Comparison of ENCODE assay signal across 8 cellular contexts in genomic region chr9:128203842-128204551, GRCh38. TPM values are rescaled to one million over a fixed set of nuclear protein-coding genes. Genes with fewer than 3 reads are reported as not detected.
DNase-seq lines count a peak whose midpoint lies in the region; ATAC-seq, FAIRE-seq and TF ChIP-seq lines count a peak whose summit lies in the region.

No MANE protein-coding gene starts in this region.

- 4% methylated on average over 47 to 48 of the region's 48 CpGs for WGBS in heart right ventricle, 2 donors

- H3K4me1 ChIP-seq in heart right ventricle = peaks cover 0 to 18% (median 10%) of the 10 kb centered on the region in 9 donors
- H3K4me1 ChIP-seq in rectal smooth muscle tissue (ENCODE audit: control insufficient read depth, insufficient read depth, low read length) = no peaks in the 10 kb centered on the region
- H3K4me1 ChIP-seq in kidney (ENCODE audit: control insufficient read depth in 1 of 2, insufficient read depth in 1 of 2, low read depth in 1 of 2, low read length in 2 of 2) = peaks cover 0 to 5% of the 10 kb centered on the region in 2 donors

- H3K4me3 ChIP-seq in heart right ventricle (peak overlapping the region; percentile 20 to 75 (median 70)), rectal smooth muscle tissue (ENCODE audit: low read length) (peak overlapping the region; percentile 58), kidney (ENCODE audit: low read length in 2 of 2) (peak overlapping the region in 1 of 2 donors; percentile 60)

- peaks cover 17% of the 10 kb centered on the region for H3K27me3 Mint-ChIP-seq in activated T-cell treated with anti-CD3 and anti-CD28 coated beads, Interleukin-2, amount 50 U/mL, for 4 hours (ENCODE audit: low read depth)

- intact Hi-C loops in heart right ventricle (cut with DNase I) = loop anchor here in 1 of 10 donors (2.0 kb wide), 1 partner anchor 39 kb away; no protein-coding TSS in a partner anchor
- intact Hi-C loops in kidney (cut with DNase I) = no loop called here

- no peak for FAIRE-seq in kidney (lab: Jason Lieb, UNC)

- no peak for TF ChIP-seq CTCF in heart right ventricle (IDR thresholded peaks at IDR 0.05)
- TF ChIP-seq CTCF in kidney (IDR thresholded peaks at IDR 0.05; ENCODE audit: borderline replicate concordance, extremely low read depth, insufficient read depth) = no peak

- H3K4me1 Mint-ChIP-seq in activated T-cell treated with anti-CD3 and anti-CD28 coated beads, Interleukin-2, amount 50 U/mL, for 4 hours (ENCODE audit: low read depth) = peaks cover 10% of the 10 kb centered on the region

- DNase-seq in activated effector memory CD4-positive, alpha-beta T cell treated with anti-CD3 and anti-CD28 coated beads, Interleukin-2, amount 50 U/mL, for 16 hours = peak; percentile 66
- DNase-seq in activated effector memory CD4-positive, alpha-beta T cell treated with Interleukin-2 at 50 U/mL for 16 hours = no peak
- DNase-seq in NCI-H146 treated with DMSO at 0.1 percent for 48 hours (lab: John Stamatoyannopoulos, UW; ENCODE audit: unreplicated experiment) (peak; percentile 5), heart right ventricle (peak in 1 of 2 donors; percentile 35), kidney (no peak)
- DNase-seq in activated T-cell treated with anti-CD3 and anti-CD28 coated beads, Interleukin-2, amount 50 U/mL, for 4 hours = no peak

- peak overlapping the region in 7 of 10 donors; percentile 16 to 69 (median 57) for H3K27ac ChIP-seq in heart right ventricle
- H3K27ac ChIP-seq in rectal smooth muscle tissue (ENCODE audit: low read depth, low read length) = no peak overlapping the region
- no peak overlapping the region for H3K27ac ChIP-seq in kidney (ENCODE audit: low read depth in 2 of 2, low read length in 2 of 2)

- no peaks in the 10 kb centered on the region for H3K9me3 ChIP-seq in heart right ventricle
- no peaks in the 10 kb centered on the region for H3K9me3 ChIP-seq in kidney (ENCODE audit: control insufficient read depth in 1 of 2, low read length in 2 of 2)

- ATAC-seq in activated T-cell treated with anti-CD3 and anti-CD28 coated beads, Interleukin-2, amount 50 U/mL, for 4 hours = peak; percentile 32 to 39
- ATAC-seq in heart right ventricle (peak; percentile 16 to 53 (median 40)), HG03039 (IDR thresholded peaks at IDR 0.05; ENCODE audit: unreplicated experiment) (no peak)

- H3K9ac ChIP-seq in rectal smooth muscle tissue (ENCODE audit: low read length) (no peak overlapping the region), kidney (ENCODE audit: low read length in 2 of 2) (no peak overlapping the region)

- H3K9me3 Mint-ChIP-seq in activated T-cell treated with anti-CD3 and anti-CD28 coated beads, Interleukin-2, amount 50 U/mL, for 4 hours = no peaks in the 10 kb centered on the region

- H3K4me3 Mint-ChIP-seq in activated T-cell treated with anti-CD3 and anti-CD28 coated beads, Interleukin-2, amount 50 U/mL, for 4 hours = peak overlapping the region; percentile 54

- H3K36me3 ChIP-seq in heart right ventricle = no peaks in the 10 kb centered on the region
- no peaks in the 10 kb centered on the region for H3K36me3 ChIP-seq in rectal smooth muscle tissue (ENCODE audit: control insufficient read depth, insufficient read depth, low read length)
- H3K36me3 ChIP-seq in kidney (ENCODE audit: control insufficient read depth in 1 of 2, insufficient read depth in 2 of 2, low read length in 2 of 2) = no peaks in the 10 kb centered on the region

- H3K27me3 ChIP-seq in heart right ventricle (peaks cover 0 to 20% (median 16%) of the 10 kb centered on the region in 7 donors), rectal smooth muscle tissue (ENCODE audit: control insufficient read depth, insufficient read depth, low read length) (peaks cover 7% of the 10 kb centered on the region)

- no peaks in the 10 kb centered on the region for H3K36me3 Mint-ChIP-seq in activated T-cell treated with anti-CD3 and anti-CD28 coated beads, Interleukin-2, amount 50 U/mL, for 4 hours (ENCODE audit: insufficient read depth)

RNA-seq across cellular contexts. Expression of gene DNM1, which starts 0.8 kb away (rescaled TPM):
- total RNA-seq in activated T-cell treated with anti-CD3 and anti-CD28 coated beads, Interleukin-2, amount 50 U/mL, for 4 hours = under 1 TPM; 0.32 to 0.43 (median 0.40) TPM
- total RNA-seq in heart right ventricle (1 to 10 TPM; 2.1 to 7.7 (median 3.9) TPM), kidney (22.6 TPM)
- polyA plus RNA-seq in heart right ventricle (10 to 100 TPM in 1 of 2 donors, 1 to 10 TPM in 1; 2.5 to 13.7 TPM), kidney (ENCODE audit: insufficient read depth, low read depth, low replicate concordance) (7.3 TPM)

RNA-seq across cellular contexts. Expression of gene CIZ1, which starts 12.6 kb away (rescaled TPM):
- total RNA-seq in activated T-cell treated with anti-CD3 and anti-CD28 coated beads, Interleukin-2, amount 50 U/mL, for 4 hours = 100 to 1,000 TPM; 117 to 128 (median 124) TPM
- total RNA-seq in heart right ventricle (10 to 100 TPM; 63.0 to 96.0 (median 76.7) TPM), kidney (89.9 TPM)
- polyA plus RNA-seq in heart right ventricle (10 to 100 TPM; 39.7 to 70.2 TPM), kidney (ENCODE audit: insufficient read depth, low read depth, low replicate concordance) (48.1 TPM)

RNA-seq across cellular contexts. Expression of gene BBLN, which starts 43.9 kb away (rescaled TPM):
- total RNA-seq in activated T-cell treated with anti-CD3 and anti-CD28 coated beads, Interleukin-2, amount 50 U/mL, for 4 hours = 10 to 100 TPM; 71.0 to 72.7 (median 71.6) TPM
- 10 to 100 TPM; 29.5 to 58.2 (median 36.1) TPM for total RNA-seq in heart right ventricle
- 100 to 1,000 TPM in 1 of 2 donors, 10 to 100 TPM in 1; 70.2 to 159 TPM for polyA plus RNA-seq in heart right ventricle
- total RNA-seq in kidney = 55.6 TPM
- 192 TPM for polyA plus RNA-seq in kidney (ENCODE audit: insufficient read depth, low read depth, low replicate concordance)

RNA-seq across cellular contexts. Expression of gene LCN2, which starts 54.7 kb away (rescaled TPM):
- total RNA-seq in activated T-cell treated with anti-CD3 and anti-CD28 coated beads, Interleukin-2, amount 50 U/mL, for 4 hours = not detected
- total RNA-seq in heart right ventricle = 1 to 10 TPM in 1 of 10 donors, under 1 TPM in 4, not detected in 5; 0.34 to 2.7 (median 0.45) TPM
- 1 to 10 TPM in 1 of 2 donors, under 1 TPM in 1; 0.62 to 1.5 TPM for polyA plus RNA-seq in heart right ventricle
- 198 TPM for total RNA-seq in kidney
- 8.2 TPM for polyA plus RNA-seq in kidney (ENCODE audit: insufficient read depth, low read depth, low replicate concordance)

Comparison
In these comparisons a context has a peak if more than half of its experiments do, and no peak if none do; other contexts are left out.
1. DNase-seq: peak in activated effector memory CD4-positive, alpha-beta T cell treated with anti-CD3 and anti-CD28 coated beads, Interleukin-2, amount 50 U/mL, for 16 hours (single experiment) and NCI-H146 treated with DMSO at 0.1 percent for 48 hours (single experiment); none in activated effector memory CD4-positive, alpha-beta T cell treated with Interleukin-2 at 50 U/mL for 16 hours (single experiment), activated T-cell treated with anti-CD3 and anti-CD28 coated beads, Interleukin-2, amount 50 U/mL, for 4 hours (single experiment) and kidney (single experiment).
2. H3K27ac ChIP-seq: peak in heart right ventricle (7 of 10); none in rectal smooth muscle tissue (single experiment) and kidney (0 of 2).